In the genomic region with DNA sequence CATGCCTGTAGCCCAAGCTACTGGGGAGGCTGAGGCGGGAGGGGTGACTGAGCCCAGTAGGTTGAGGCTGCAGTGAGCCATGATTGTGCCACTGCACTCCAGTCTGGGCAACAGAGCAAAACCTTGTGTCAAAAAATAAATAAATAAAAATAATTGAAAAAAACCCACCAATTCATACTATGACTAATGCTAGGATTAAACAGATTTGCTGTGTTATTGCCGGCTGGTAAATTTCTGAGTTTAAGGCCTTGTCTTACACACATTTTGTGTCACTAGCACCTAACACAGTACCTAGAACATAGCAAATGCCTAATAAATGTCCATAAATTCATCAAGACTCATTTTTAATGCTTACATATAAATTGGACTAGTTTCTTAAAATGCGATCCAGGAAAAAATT, we compare ENCODE assay signal across 9 cellular contexts. TPM values are rescaled to one million over a fixed set of nuclear protein-coding genes. Genes with fewer than 3 reads are reported as not detected.
DNase-seq lines count a peak whose midpoint lies in the region; ATAC-seq and TF ChIP-seq lines count a peak whose summit lies in the region.
"Had no signal": no experiment of that assay in that cellular context is flagged by ENCODE, and none has a peak within 500 bp of the region (broad histone marks: within the 10 kb centered on the region; RNA-seq: fewer than 3 reads in every experiment).

No MANE protein-coding gene starts in this region.

- no peaks in the 10 kb centered on the region for H4K20me1 ChIP-seq in SK-N-SH (ENCODE audit: insufficient read depth)

- CTCF ChIA-PET in SK-N-SH (lab: Yijun Ruan, JAX): interaction anchor here (0.6 to 1.0 kb wide), 2 partner anchors 38 to 325 kb away, joined by 3 read pairs; no protein-coding TSS in a partner anchor

- H3K36me3 ChIP-seq in SK-N-SH (replicated peaks in 1 of 2; ENCODE audit: control insufficient read depth in 1 of 2, insufficient read depth in 2 of 2, low read length in 1 of 2): peaks cover 0 to 3% of the 10 kb centered on the region in 2 experiments
- no peaks in the 10 kb centered on the region for H3K36me3 ChIP-seq in esophagus (ENCODE audit: control insufficient read depth in 2 of 2, insufficient read depth in 2 of 2, low read length in 1 of 2)
- H3K36me3 ChIP-seq in skeletal muscle satellite cell (ENCODE audit: insufficient read depth, low read length): peaks cover 2% of the 10 kb centered on the region

- H3K9me3 ChIP-seq in SK-N-SH (no peaks in the 10 kb centered on the region), esophagus (ENCODE audit: control insufficient read depth in 2 of 2, insufficient read depth in 1 of 2, low read depth in 1 of 2, low read length in 1 of 2) (no peaks in the 10 kb centered on the region), skeletal muscle satellite cell (replicated peaks; ENCODE audit: low read length) (no peaks in the 10 kb centered on the region)

- TF ChIP-seq RAD21 in SK-N-SH (IDR thresholded peaks at IDR 0.05; ENCODE audit: low read length): no peak

- H2AFZ ChIP-seq in SK-N-SH (ENCODE audit: low read depth): peak overlapping the region; percentile 5; the same call in 1 of the 2 replicates

- H3F3A ChIP-seq in SK-N-SH (replicated peaks; ENCODE audit: insufficient read depth): peaks cover 47% of the 10 kb centered on the region

- POLR2A ChIA-PET in SK-N-SH (lab: Yijun Ruan, JAX): no interaction called here

- H3K27me3 ChIP-seq in SK-N-SH (ENCODE audit: insufficient read depth) (no peaks in the 10 kb centered on the region), esophagus (ENCODE audit: control insufficient read depth in 1 of 2, insufficient read depth in 2 of 2, low read length in 2 of 2) (no peaks in the 10 kb centered on the region), skeletal muscle satellite cell (ENCODE audit: control insufficient read depth, insufficient read depth, low read length) (no peaks in the 10 kb centered on the region)

- H3K4me1 ChIP-seq in SK-N-SH (ENCODE audit: control insufficient read depth in 1 of 2, insufficient read depth in 2 of 2, low read depth in 1 of 2, low read length in 1 of 2) (peaks cover 36 to 48% of the 10 kb centered on the region in 2 experiments), esophagus (ENCODE audit: control insufficient read depth in 2 of 2, insufficient read depth in 2 of 2, low read length in 1 of 2) (peaks cover 4 to 27% of the 10 kb centered on the region in 2 donors), skeletal muscle satellite cell (ENCODE audit: control insufficient read depth, insufficient read depth, low read length) (peaks cover 66% of the 10 kb centered on the region)

- DNase-seq in HCEC 1CT: peak; percentile 66
- DNase-seq in SK-N-SH: no peak
- no peak for DNase-seq in NCI-H1105 treated with DMSO at 0.1 percent for 48 hours (lab: John Stamatoyannopoulos, UW)
- DNase-seq in T1000 (lab: John Stamatoyannopoulos, UW): no peak
- DNase-seq: NCI-H2171, substantia nigra had no signal

- peaks cover 85% of the 10 kb centered on the region for H3K79me2 ChIP-seq in SK-N-SH (ENCODE audit: insufficient read depth)

- peak overlapping the region; percentile 72 for H3K9ac ChIP-seq in SK-N-SH
- peak overlapping the region; percentile 77 for H3K9ac ChIP-seq in skeletal muscle satellite cell (ENCODE audit: low read depth, low read length)

- H3K27ac ChIP-seq in SK-N-SH (ENCODE audit: low read depth in 2 of 2, low read length in 1 of 2): peak overlapping the region; percentile 64 to 99; a peak in 3 of 4 replicates
- peak overlapping the region; percentile 76 to 81 for H3K27ac ChIP-seq in esophagus (ENCODE audit: low read depth in 2 of 2, low read length in 1 of 2)

- H3K4me2 ChIP-seq in SK-N-SH (peak overlapping the region; percentile 75), skeletal muscle satellite cell (ENCODE audit: low read length) (peak overlapping the region; percentile 75)

- no peaks in the 10 kb centered on the region for H3K9me2 ChIP-seq in SK-N-SH

- TF ChIP-seq EP300 in SK-N-SH (IDR thresholded peaks at IDR 0.05; ENCODE audit: borderline replicate concordance in 1 of 2, low read depth in 1 of 2, low read length in 1 of 2): no peak

- no peak overlapping the region for H3K4me3 ChIP-seq in SK-N-SH (ENCODE audit: low read depth in 2 of 2, low read length in 1 of 2)
- no peak overlapping the region for H3K4me3 ChIP-seq in esophagus (ENCODE audit: low read depth in 1 of 2, low read length in 2 of 2)
- peak overlapping the region; percentile 38 for H3K4me3 ChIP-seq in skeletal muscle satellite cell (ENCODE audit: low read length)

- ATAC-seq in HG03565 (IDR thresholded peaks at IDR 0.05; ENCODE audit: unreplicated experiment): no peak

- TF ChIP-seq CTCF in SK-N-SH (IDR thresholded peaks at IDR 0.05): no peak

- 77% methylated on average over 3 of the region's 3 CpGs for WGBS in SK-N-SH (ENCODE audit: low lambda C conversion rate)
- 60 to 62% methylated on average over 3 of the region's 3 CpGs for WGBS in esophagus, 2 donors

TF ChIP-seq in SK-N-SH, 30 proteins besides CTCF, POLR2A, EP300 and RAD21:
- TF ChIP-seq, protein P1, sequence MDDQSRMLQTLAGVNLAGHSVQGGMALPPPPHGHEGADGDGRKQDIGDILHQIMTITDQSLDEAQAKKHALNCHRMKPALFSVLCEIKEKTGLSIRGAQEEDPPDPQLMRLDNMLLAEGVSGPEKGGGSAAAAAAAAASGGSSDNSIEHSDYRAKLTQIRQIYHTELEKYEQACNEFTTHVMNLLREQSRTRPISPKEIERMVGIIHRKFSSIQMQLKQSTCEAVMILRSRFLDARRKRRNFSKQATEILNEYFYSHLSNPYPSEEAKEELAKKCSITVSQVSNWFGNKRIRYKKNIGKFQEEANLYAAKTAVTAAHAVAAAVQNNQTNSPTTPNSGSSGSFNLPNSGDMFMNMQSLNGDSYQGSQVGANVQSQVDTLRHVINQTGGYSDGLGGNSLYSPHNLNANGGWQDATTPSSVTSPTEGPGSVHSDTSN (IDR thresholded peaks at IDR 0.05): no peak
- no peak for TF ChIP-seq TEAD4 (IDR thresholded peaks at IDR 0.05; ENCODE audit: borderline replicate concordance, insufficient read depth)
- TF ChIP-seq FOSL2 (IDR thresholded peaks at IDR 0.05; ENCODE audit: borderline replicate concordance, low read depth): no peak
- TF ChIP-seq MEF2A (IDR thresholded peaks at IDR 0.05; ENCODE audit: borderline replicate concordance, low read depth): no peak
- TF ChIP-seq ELF1 (IDR thresholded peaks at IDR 0.05): no peak
- no peak for TF ChIP-seq POLR2AphosphoS5 (IDR thresholded peaks at IDR 0.05; ENCODE audit: low read depth, low read length)
- TF ChIP-seq SIN3A (IDR thresholded peaks at IDR 0.05; ENCODE audit: borderline replicate concordance, low read depth, low read length): no peak
- no peak for TF ChIP-seq MXI1 (IDR thresholded peaks at IDR 0.05; ENCODE audit: low read depth, low read length)
- no peak for TF ChIP-seq TCF12 (IDR thresholded peaks at IDR 0.05)
- no peak for TF ChIP-seq CHD2 (IDR thresholded peaks at IDR 0.05; ENCODE audit: low read length, partially characterized antibody)
- no peak for TF ChIP-seq GATA2 (CRISPR knock-in tag; IDR thresholded peaks at IDR 0.05)
- TF ChIP-seq, protein P2, sequence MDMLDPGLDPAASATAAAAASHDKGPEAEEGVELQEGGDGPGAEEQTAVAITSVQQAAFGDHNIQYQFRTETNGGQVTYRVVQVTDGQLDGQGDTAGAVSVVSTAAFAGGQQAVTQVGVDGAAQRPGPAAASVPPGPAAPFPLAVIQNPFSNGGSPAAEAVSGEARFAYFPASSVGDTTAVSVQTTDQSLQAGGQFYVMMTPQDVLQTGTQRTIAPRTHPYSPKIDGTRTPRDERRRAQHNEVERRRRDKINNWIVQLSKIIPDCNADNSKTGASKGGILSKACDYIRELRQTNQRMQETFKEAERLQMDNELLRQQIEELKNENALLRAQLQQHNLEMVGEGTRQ (IDR thresholded peaks at IDR 0.05; ENCODE audit: borderline replicate concordance, low read depth, low read length): no peak

RNA-seq across cellular contexts. Expression of a gene that starts 8.7 kb away (rescaled TPM):
- polyA plus RNA-seq in SK-N-SH (2012; rRNA removed) (34.2 and 42.7 TPM in 2 replicates), esophagus (10 to 100 TPM; 25.4 to 28.9 TPM)
- 34.6 and 42.2 TPM in 2 replicates for polyA plus RNA-seq in SK-N-SH (2012; cell fraction: cytosol; rRNA removed)
- 19.3 and 31.3 TPM in 2 replicates for polyA plus RNA-seq in SK-N-SH (2012; cell fraction: nucleus; rRNA removed)
- 64.7 and 71.0 TPM in 2 replicates for total RNA-seq in skeletal muscle satellite cell (2012; rRNA removed)

RNA-seq across cellular contexts. Expression of a gene that starts 35.7 kb away (rescaled TPM):
- polyA plus RNA-seq in SK-N-SH (2012; rRNA removed): 23.0 and 25.8 TPM in 2 replicates
- polyA plus RNA-seq in SK-N-SH (2012; cell fraction: cytosol; rRNA removed): 12.8 and 14.4 TPM in 2 replicates
- 89.3 and 188 TPM in 2 replicates for polyA plus RNA-seq in SK-N-SH (2012; cell fraction: nucleus; rRNA removed)
- 10 to 100 TPM in 1 of 2 donors, 1 to 10 TPM in 1; 6.0 to 12.5 TPM for polyA plus RNA-seq in esophagus
- total RNA-seq in skeletal muscle satellite cell (2012; rRNA removed): 3.3 and 5.0 TPM in 2 replicates
